ENCODE assay signal across 8 cellular contexts in genomic region chr16:11639925-11640899, GRCh38. TPM values are rescaled to one million over a fixed set of nuclear protein-coding genes. Genes with fewer than 3 reads are reported as not detected.
DNase-seq lines count a peak whose midpoint lies in the region; ATAC-seq and TF ChIP-seq lines count a peak whose summit lies in the region.

No MANE protein-coding gene starts in this region.

- intact Hi-C loops in sigmoid colon (cut with DNase I) = loop anchor here (2.0 to 10.0 kb wide), 5 partner anchors 72 to 673 kb away; no protein-coding TSS in a partner anchor

- peaks cover 0 to 22% (median 19%) of the 10 kb centered on the region in 4 donors for H3K4me1 ChIP-seq in sigmoid colon

- no peak for TF ChIP-seq POLR2A in sigmoid colon (IDR thresholded peaks at IDR 0.05)

- no peak for TF ChIP-seq CTCF in sigmoid colon (IDR thresholded peaks at IDR 0.05)

- DNase-seq in GF-D8 (lab: John Stamatoyannopoulos, UW) (peak; percentile 78), NCI-H510A (lab: John Stamatoyannopoulos, UW) (peak; percentile 60), brain pericyte (ENCODE audit: low read depth, low spot score) (peak; percentile 91), iPS-NIHi11 (ENCODE audit: low spot score) (peak; percentile 57), sigmoid colon (peak; percentile 93)

- H3K36me3 ChIP-seq in sigmoid colon = no peaks in the 10 kb centered on the region

- peak in 3 of 4 donors; percentile 43 to 83 (median 82) for TF ChIP-seq EP300 in sigmoid colon (IDR thresholded peaks at IDR 0.05)

- WGBS in sigmoid colon, 2 donors = 59 to 72% methylated on average over 25 of the region's 25 CpGs

- no peaks in the 10 kb centered on the region for H3K9me3 ChIP-seq in sigmoid colon

- H3K27me3 ChIP-seq in sigmoid colon = no peaks in the 10 kb centered on the region

- no peak overlapping the region for H3K4me3 ChIP-seq in sigmoid colon

- ATAC-seq in HG03520 (IDR thresholded peaks at IDR 0.05; ENCODE audit: unreplicated experiment) = no peak
- ATAC-seq in HG03439 (IDR thresholded peaks at IDR 0.05; ENCODE audit: unreplicated experiment) = no peak
- no peak for ATAC-seq in GM19397 (IDR thresholded peaks at IDR 0.05; ENCODE audit: unreplicated experiment)

- H3K27ac ChIP-seq in sigmoid colon = peak overlapping the region; percentile 78 to 88 (median 80)

RNA-seq across cellular contexts. Expression of gene SNN, which starts 28.0 kb away (rescaled TPM):
- total RNA-seq in sigmoid colon = 10 to 100 TPM; 10.8 to 15.3 (median 13.5) TPM
- 10 to 100 TPM in 1 of 3 donors, 1 to 10 TPM in 2; 5.1 to 14.4 (median 6.0) TPM for polyA plus RNA-seq in sigmoid colon

RNA-seq across cellular contexts. Expression of gene LITAF, which starts 53.5 kb away (rescaled TPM):
- 10 to 100 TPM; 20.6 to 55.1 (median 39.9) TPM for total RNA-seq in sigmoid colon
- polyA plus RNA-seq in sigmoid colon = 100 to 1,000 TPM; 176 to 307 (median 195) TPM
